ENCODE assay signal across 1 cellular context in the genomic region with DNA sequence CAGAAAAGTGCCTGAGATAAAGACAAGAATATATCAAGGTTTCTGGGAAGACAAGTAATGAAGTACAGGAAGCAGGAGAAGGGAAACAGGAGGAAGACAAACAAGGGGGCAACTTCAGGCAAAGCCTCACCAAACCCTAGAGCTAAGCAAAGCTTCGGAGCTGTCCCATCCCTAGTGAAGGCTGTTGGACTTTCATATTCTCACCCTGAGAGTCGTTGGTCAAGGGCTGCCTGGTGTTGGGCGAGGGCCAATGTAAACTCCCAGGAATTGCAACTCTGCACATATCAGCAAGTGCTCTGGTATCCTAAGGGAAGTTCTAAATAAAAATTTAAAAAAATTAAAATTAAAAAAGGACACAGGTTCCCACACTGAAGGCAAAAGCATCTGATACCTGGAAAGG.
TF ChIP-seq lines count a peak whose summit lies in the region.

No MANE protein-coding gene starts in this region.

TF ChIP-seq in HepG2, 621 proteins besides CTCF, POLR2A, EP300 and RAD21 (continued from another document and continues in another):
- TF ChIP-seq, protein P1, sequence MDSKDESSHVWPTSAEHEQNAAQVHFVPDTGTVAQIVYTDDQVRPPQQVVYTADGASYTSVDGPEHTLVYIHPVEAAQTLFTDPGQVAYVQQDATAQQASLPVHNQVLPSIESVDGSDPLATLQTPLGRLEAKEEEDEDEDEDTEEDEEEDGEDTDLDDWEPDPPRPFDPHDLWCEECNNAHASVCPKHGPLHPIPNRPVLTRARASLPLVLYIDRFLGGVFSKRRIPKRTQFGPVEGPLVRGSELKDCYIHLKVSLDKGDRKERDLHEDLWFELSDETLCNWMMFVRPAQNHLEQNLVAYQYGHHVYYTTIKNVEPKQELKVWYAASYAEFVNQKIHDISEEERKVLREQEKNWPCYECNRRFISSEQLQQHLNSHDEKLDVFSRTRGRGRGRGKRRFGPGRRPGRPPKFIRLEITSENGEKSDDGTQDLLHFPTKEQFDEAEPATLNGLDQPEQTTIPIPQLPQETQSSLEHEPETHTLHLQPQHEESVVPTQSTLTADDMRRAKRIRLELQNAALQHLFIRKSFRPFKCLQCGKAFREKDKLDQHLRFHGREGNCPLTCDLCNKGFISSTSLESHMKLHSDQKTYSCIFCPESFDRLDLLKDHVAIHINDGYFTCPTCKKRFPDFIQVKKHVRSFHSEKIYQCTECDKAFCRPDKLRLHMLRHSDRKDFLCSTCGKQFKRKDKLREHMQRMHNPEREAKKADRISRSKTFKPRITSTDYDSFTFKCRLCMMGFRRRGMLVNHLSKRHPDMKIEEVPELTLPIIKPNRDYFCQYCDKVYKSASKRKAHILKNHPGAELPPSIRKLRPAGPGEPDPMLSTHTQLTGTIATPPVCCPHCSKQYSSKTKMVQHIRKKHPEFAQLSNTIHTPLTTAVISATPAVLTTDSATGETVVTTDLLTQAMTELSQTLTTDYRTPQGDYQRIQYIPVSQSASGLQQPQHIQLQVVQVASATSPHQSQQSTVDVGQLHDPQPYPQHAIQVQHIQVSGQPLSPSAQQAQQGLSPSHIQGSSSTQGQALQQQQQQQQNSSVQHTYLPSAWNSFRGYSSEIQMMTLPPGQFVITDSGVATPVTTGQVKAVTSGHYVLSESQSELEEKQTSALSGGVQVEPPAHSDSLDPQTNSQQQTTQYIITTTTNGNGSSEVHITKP (CRISPR knock-in tag; IDR thresholded peaks at IDR 0.05; ENCODE audit: low read depth): no peak
- TF ChIP-seq TCF7L2 (IDR thresholded peaks at IDR 0.05; ENCODE audit: low read depth, low read length): no peak
- TF ChIP-seq, protein P2, sequence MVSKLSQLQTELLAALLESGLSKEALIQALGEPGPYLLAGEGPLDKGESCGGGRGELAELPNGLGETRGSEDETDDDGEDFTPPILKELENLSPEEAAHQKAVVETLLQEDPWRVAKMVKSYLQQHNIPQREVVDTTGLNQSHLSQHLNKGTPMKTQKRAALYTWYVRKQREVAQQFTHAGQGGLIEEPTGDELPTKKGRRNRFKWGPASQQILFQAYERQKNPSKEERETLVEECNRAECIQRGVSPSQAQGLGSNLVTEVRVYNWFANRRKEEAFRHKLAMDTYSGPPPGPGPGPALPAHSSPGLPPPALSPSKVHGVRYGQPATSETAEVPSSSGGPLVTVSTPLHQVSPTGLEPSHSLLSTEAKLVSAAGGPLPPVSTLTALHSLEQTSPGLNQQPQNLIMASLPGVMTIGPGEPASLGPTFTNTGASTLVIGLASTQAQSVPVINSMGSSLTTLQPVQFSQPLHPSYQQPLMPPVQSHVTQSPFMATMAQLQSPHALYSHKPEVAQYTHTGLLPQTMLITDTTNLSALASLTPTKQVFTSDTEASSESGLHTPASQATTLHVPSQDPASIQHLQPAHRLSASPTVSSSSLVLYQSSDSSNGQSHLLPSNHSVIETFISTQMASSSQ (IDR thresholded peaks at IDR 0.05; ENCODE audit: low read depth): no peak
- TF ChIP-seq, protein P2 (CRISPR knock-in tag; IDR thresholded peaks at IDR 0.05; ENCODE audit: borderline replicate concordance): no peak
- TF ChIP-seq ZNF382 (CRISPR knock-in tag; IDR thresholded peaks at IDR 0.05; ENCODE audit: borderline replicate concordance): no peak
- no peak for TF ChIP-seq SCMH1 (CRISPR knock-in tag; IDR thresholded peaks at IDR 0.05; ENCODE audit: borderline replicate concordance)
- TF ChIP-seq, protein P3, sequence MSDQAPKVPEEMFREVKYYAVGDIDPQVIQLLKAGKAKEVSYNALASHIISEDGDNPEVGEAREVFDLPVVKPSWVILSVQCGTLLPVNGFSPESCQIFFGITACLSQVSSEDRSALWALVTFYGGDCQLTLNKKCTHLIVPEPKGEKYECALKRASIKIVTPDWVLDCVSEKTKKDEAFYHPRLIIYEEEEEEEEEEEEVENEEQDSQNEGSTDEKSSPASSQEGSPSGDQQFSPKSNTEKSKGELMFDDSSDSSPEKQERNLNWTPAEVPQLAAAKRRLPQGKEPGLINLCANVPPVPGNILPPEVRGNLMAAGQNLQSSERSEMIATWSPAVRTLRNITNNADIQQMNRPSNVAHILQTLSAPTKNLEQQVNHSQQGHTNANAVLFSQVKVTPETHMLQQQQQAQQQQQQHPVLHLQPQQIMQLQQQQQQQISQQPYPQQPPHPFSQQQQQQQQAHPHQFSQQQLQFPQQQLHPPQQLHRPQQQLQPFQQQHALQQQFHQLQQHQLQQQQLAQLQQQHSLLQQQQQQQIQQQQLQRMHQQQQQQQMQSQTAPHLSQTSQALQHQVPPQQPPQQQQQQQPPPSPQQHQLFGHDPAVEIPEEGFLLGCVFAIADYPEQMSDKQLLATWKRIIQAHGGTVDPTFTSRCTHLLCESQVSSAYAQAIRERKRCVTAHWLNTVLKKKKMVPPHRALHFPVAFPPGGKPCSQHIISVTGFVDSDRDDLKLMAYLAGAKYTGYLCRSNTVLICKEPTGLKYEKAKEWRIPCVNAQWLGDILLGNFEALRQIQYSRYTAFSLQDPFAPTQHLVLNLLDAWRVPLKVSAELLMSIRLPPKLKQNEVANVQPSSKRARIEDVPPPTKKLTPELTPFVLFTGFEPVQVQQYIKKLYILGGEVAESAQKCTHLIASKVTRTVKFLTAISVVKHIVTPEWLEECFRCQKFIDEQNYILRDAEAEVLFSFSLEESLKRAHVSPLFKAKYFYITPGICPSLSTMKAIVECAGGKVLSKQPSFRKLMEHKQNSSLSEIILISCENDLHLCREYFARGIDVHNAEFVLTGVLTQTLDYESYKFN (CRISPR knock-in tag; conservative IDR thresholded peaks at IDR 0.05): 0 out of 2 replicates have a peak, but pooled peaks have one; percentile 17
- TF ChIP-seq YEATS2 (CRISPR knock-in tag; IDR thresholded peaks at IDR 0.05; ENCODE audit: borderline replicate concordance): no peak
- TF ChIP-seq ZNF317 (CRISPR knock-in tag; IDR thresholded peaks at IDR 0.05): peak; percentile 98
- TF ChIP-seq RBM22 (optimal IDR thresholded peaks at IDR 0.05; ENCODE audit: low read length): no peak
- TF ChIP-seq, protein P4, sequence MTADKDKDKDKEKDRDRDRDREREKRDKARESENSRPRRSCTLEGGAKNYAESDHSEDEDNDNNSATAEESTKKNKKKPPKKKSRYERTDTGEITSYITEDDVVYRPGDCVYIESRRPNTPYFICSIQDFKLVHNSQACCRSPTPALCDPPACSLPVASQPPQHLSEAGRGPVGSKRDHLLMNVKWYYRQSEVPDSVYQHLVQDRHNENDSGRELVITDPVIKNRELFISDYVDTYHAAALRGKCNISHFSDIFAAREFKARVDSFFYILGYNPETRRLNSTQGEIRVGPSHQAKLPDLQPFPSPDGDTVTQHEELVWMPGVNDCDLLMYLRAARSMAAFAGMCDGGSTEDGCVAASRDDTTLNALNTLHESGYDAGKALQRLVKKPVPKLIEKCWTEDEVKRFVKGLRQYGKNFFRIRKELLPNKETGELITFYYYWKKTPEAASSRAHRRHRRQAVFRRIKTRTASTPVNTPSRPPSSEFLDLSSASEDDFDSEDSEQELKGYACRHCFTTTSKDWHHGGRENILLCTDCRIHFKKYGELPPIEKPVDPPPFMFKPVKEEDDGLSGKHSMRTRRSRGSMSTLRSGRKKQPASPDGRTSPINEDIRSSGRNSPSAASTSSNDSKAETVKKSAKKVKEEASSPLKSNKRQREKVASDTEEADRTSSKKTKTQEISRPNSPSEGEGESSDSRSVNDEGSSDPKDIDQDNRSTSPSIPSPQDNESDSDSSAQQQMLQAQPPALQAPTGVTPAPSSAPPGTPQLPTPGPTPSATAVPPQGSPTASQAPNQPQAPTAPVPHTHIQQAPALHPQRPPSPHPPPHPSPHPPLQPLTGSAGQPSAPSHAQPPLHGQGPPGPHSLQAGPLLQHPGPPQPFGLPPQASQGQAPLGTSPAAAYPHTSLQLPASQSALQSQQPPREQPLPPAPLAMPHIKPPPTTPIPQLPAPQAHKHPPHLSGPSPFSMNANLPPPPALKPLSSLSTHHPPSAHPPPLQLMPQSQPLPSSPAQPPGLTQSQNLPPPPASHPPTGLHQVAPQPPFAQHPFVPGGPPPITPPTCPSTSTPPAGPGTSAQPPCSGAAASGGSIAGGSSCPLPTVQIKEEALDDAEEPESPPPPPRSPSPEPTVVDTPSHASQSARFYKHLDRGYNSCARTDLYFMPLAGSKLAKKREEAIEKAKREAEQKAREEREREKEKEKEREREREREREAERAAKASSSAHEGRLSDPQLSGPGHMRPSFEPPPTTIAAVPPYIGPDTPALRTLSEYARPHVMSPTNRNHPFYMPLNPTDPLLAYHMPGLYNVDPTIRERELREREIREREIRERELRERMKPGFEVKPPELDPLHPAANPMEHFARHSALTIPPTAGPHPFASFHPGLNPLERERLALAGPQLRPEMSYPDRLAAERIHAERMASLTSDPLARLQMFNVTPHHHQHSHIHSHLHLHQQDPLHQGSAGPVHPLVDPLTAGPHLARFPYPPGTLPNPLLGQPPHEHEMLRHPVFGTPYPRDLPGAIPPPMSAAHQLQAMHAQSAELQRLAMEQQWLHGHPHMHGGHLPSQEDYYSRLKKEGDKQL (CRISPR knock-in tag; IDR thresholded peaks at IDR 0.05; ENCODE audit: low read depth): no peak
- TF ChIP-seq KDM6A (CRISPR knock-in tag; IDR thresholded peaks at IDR 0.05; ENCODE audit: low read depth): no peak
- TF ChIP-seq ZNF234 (CRISPR knock-in tag; conservative IDR thresholded peaks at IDR 0.05): no peak
- no peak for TF ChIP-seq SNAI1 (CRISPR knock-in tag; IDR thresholded peaks at IDR 0.05; ENCODE audit: borderline replicate concordance)
- no peak for TF ChIP-seq ZNF17 (CRISPR knock-in tag; IDR thresholded peaks at IDR 0.05)
- no peak for TF ChIP-seq STAT5B (CRISPR knock-in tag; IDR thresholded peaks at IDR 0.05)
- TF ChIP-seq, protein P5, sequence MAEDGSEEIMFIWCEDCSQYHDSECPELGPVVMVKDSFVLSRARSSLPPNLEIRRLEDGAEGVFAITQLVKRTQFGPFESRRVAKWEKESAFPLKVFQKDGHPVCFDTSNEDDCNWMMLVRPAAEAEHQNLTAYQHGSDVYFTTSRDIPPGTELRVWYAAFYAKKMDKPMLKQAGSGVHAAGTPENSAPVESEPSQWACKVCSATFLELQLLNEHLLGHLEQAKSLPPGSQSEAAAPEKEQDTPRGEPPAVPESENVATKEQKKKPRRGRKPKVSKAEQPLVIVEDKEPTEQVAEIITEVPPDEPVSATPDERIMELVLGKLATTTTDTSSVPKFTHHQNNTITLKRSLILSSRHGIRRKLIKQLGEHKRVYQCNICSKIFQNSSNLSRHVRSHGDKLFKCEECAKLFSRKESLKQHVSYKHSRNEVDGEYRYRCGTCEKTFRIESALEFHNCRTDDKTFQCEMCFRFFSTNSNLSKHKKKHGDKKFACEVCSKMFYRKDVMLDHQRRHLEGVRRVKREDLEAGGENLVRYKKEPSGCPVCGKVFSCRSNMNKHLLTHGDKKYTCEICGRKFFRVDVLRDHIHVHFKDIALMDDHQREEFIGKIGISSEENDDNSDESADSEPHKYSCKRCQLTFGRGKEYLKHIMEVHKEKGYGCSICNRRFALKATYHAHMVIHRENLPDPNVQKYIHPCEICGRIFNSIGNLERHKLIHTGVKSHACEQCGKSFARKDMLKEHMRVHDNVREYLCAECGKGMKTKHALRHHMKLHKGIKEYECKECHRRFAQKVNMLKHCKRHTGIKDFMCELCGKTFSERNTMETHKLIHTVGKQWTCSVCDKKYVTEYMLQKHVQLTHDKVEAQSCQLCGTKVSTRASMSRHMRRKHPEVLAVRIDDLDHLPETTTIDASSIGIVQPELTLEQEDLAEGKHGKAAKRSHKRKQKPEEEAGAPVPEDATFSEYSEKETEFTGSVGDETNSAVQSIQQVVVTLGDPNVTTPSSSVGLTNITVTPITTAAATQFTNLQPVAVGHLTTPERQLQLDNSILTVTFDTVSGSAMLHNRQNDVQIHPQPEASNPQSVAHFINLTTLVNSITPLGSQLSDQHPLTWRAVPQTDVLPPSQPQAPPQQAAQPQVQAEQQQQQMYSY (CRISPR knock-in tag; IDR thresholded peaks at IDR 0.05): no peak
- no peak for TF ChIP-seq SP140L (CRISPR knock-in tag; IDR thresholded peaks at IDR 0.05; ENCODE audit: borderline replicate concordance)
- TF ChIP-seq, protein P6, sequence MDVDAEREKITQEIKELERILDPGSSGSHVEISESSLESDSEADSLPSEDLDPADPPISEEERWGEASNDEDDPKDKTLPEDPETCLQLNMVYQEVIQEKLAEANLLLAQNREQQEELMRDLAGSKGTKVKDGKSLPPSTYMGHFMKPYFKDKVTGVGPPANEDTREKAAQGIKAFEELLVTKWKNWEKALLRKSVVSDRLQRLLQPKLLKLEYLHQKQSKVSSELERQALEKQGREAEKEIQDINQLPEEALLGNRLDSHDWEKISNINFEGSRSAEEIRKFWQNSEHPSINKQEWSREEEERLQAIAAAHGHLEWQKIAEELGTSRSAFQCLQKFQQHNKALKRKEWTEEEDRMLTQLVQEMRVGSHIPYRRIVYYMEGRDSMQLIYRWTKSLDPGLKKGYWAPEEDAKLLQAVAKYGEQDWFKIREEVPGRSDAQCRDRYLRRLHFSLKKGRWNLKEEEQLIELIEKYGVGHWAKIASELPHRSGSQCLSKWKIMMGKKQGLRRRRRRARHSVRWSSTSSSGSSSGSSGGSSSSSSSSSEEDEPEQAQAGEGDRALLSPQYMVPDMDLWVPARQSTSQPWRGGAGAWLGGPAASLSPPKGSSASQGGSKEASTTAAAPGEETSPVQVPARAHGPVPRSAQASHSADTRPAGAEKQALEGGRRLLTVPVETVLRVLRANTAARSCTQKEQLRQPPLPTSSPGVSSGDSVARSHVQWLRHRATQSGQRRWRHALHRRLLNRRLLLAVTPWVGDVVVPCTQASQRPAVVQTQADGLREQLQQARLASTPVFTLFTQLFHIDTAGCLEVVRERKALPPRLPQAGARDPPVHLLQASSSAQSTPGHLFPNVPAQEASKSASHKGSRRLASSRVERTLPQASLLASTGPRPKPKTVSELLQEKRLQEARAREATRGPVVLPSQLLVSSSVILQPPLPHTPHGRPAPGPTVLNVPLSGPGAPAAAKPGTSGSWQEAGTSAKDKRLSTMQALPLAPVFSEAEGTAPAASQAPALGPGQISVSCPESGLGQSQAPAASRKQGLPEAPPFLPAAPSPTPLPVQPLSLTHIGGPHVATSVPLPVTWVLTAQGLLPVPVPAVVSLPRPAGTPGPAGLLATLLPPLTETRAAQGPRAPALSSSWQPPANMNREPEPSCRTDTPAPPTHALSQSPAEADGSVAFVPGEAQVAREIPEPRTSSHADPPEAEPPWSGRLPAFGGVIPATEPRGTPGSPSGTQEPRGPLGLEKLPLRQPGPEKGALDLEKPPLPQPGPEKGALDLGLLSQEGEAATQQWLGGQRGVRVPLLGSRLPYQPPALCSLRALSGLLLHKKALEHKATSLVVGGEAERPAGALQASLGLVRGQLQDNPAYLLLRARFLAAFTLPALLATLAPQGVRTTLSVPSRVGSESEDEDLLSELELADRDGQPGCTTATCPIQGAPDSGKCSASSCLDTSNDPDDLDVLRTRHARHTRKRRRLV (CRISPR knock-in tag; IDR thresholded peaks at IDR 0.05): no peak
